In the genomic region with DNA sequence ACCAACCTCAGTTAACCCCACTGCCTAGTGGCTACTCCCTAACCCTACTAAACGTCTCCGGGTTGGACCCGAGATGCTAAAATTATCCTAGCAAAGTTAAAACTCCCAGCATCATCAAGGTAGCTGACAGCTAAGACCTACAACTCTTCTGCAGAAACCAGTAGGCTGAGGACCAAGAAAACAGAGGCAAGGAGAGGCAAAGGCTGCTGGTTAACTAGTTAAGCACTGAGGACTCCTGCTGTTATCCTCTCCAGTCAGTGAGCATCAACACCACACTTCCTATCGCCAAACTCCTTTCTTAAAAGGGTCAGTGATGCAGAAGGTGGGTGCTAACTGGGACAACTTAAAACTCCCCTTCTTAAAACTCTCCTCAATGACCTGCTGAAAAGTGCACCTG, we compare ENCODE assay signal across 8 cellular contexts. TPM values are rescaled to one million over a fixed set of nuclear protein-coding genes. Genes with fewer than 3 reads are reported as not detected.
DNase-seq lines count a peak whose midpoint lies in the region; ATAC-seq and TF ChIP-seq lines count a peak whose summit lies in the region.

No MANE protein-coding gene starts in this region.

- H3K27me3 ChIP-seq in iPS-15b (ENCODE audit: control insufficient read depth, insufficient read depth, low read length) = no peaks in the 10 kb centered on the region
- H3K27me3 ChIP-seq in tibial nerve = no peaks in the 10 kb centered on the region

- H3K27me3 Mint-ChIP-seq in activated naive CD4-positive, alpha-beta T cell treated with anti-CD3 and anti-CD28 coated beads for 36 hours (ENCODE audit: low read depth) = peaks cover 7% of the 10 kb centered on the region
- peaks cover 4% of the 10 kb centered on the region for H3K27me3 Mint-ChIP-seq in activated CD8-positive, alpha-beta T cell treated with anti-CD3 and anti-CD28 coated beads for 36 hours

- DNase-seq in activated naive CD4-positive, alpha-beta T cell treated with anti-CD3 and anti-CD28 coated beads for 36 hours = peak; percentile 14
- no peak for DNase-seq in activated naive CD4-positive, alpha-beta T cell (lab: John Stamatoyannopoulos, UW)
- no peak for DNase-seq in activated CD8-positive, alpha-beta T cell treated with anti-CD3 and anti-CD28 coated beads for 36 hours
- DNase-seq in tibial nerve (ENCODE audit: low spot score in 2 of 2) (no peak), NCI-H774 (lab: John Stamatoyannopoulos, UW) (no peak), HK-2 (ENCODE audit: unreplicated experiment) (no peak), A172 (ENCODE audit: low spot score) (no peak)

- H3K36me3 Mint-ChIP-seq in activated naive CD4-positive, alpha-beta T cell treated with anti-CD3 and anti-CD28 coated beads for 36 hours (ENCODE audit: low read depth) = peaks cover 6% of the 10 kb centered on the region
- H3K36me3 Mint-ChIP-seq in activated CD8-positive, alpha-beta T cell treated with anti-CD3 and anti-CD28 coated beads for 36 hours (ENCODE audit: low read depth) = peaks cover 11% of the 10 kb centered on the region

- H3K27ac ChIP-seq in tibial nerve = peak overlapping the region in 3 of 4 donors; percentile 15 to 90 (median 89)

- POLR2A ChIA-PET in activated CD8-positive, alpha-beta T cell treated with anti-CD3 and anti-CD28 coated beads for 36 hours (lab: Charles Lee) = interaction anchor here (0.6 to 8.3 kb wide), 8 partner anchors 9 to 214 kb away, joined by 3 to 72 read pairs (median 4); no protein-coding TSS in a partner anchor

- H3K36me3 ChIP-seq in iPS-15b (ENCODE audit: control insufficient read depth, insufficient read depth, low read length) = no peaks in the 10 kb centered on the region
- no peaks in the 10 kb centered on the region for H3K36me3 ChIP-seq in tibial nerve

- no peak for ATAC-seq in activated CD8-positive, alpha-beta T cell treated with anti-CD3 and anti-CD28 coated beads for 36 hours

- H3K4me1 ChIP-seq in iPS-15b (ENCODE audit: control insufficient read depth, insufficient read depth, low read length) (peaks cover 18% of the 10 kb centered on the region), tibial nerve (peaks cover 0 to 44% (median 10%) of the 10 kb centered on the region in 4 donors)

- H3K4me3 Mint-ChIP-seq in activated naive CD4-positive, alpha-beta T cell treated with anti-CD3 and anti-CD28 coated beads for 36 hours = peak overlapping the region; percentile 88
- H3K4me3 Mint-ChIP-seq in activated CD8-positive, alpha-beta T cell treated with anti-CD3 and anti-CD28 coated beads for 36 hours = peak overlapping the region; percentile 97

- WGBS in tibial nerve, 2 donors = 39 to 43% methylated on average over 4 of the region's 4 CpGs

- H3K4me3 ChIP-seq in iPS-15b (ENCODE audit: low read depth, low read length) (peak overlapping the region; percentile 89), tibial nerve (peak overlapping the region; percentile 70 to 90 (median 80))

- intact Hi-C loops in activated naive CD4-positive, alpha-beta T cell treated with anti-CD3 and anti-CD28 coated beads for 36 hours (cut with micrococcal nuclease) = loop anchor here (2.0 to 10.0 kb wide), 5 partner anchors 71 to 665 kb away; a partner anchor contains a TSS
- intact Hi-C loops in activated CD8-positive, alpha-beta T cell treated with anti-CD3 and anti-CD28 coated beads for 36 hours (cut with micrococcal nuclease) = loop anchor here (10.0 kb wide), 1 partner anchor 55 kb away; no protein-coding TSS in a partner anchor

- no peak for TF ChIP-seq CTCF in activated CD8-positive, alpha-beta T cell treated with anti-CD3 and anti-CD28 coated beads for 36 hours (IDR thresholded peaks at IDR 0.05)
- no peak for TF ChIP-seq CTCF in tibial nerve (IDR thresholded peaks at IDR 0.05)

- peak overlapping the region; percentile 59 for H3K27ac Mint-ChIP-seq in activated naive CD4-positive, alpha-beta T cell treated with anti-CD3 and anti-CD28 coated beads for 36 hours
- peak overlapping the region; percentile 93 for H3K27ac Mint-ChIP-seq in activated CD8-positive, alpha-beta T cell treated with anti-CD3 and anti-CD28 coated beads for 36 hours

- no peak for TF ChIP-seq POLR2A in tibial nerve (IDR thresholded peaks at IDR 0.05)

- peaks cover 49% of the 10 kb centered on the region for H3K4me1 Mint-ChIP-seq in activated naive CD4-positive, alpha-beta T cell treated with anti-CD3 and anti-CD28 coated beads for 36 hours (ENCODE audit: low read depth)
- H3K4me1 Mint-ChIP-seq in activated CD8-positive, alpha-beta T cell treated with anti-CD3 and anti-CD28 coated beads for 36 hours (ENCODE audit: low read depth) = peaks cover 59% of the 10 kb centered on the region

- no peak for TF ChIP-seq EP300 in tibial nerve (IDR thresholded peaks at IDR 0.05)

- H3K9me3 ChIP-seq in iPS-15b (ENCODE audit: control insufficient read depth, insufficient read depth, low read length) (no peaks in the 10 kb centered on the region), tibial nerve (no peaks in the 10 kb centered on the region)

- CTCF ChIA-PET in activated naive CD4-positive, alpha-beta T cell treated with anti-CD3 and anti-CD28 coated beads for 36 hours (lab: Charles Lee) = interaction anchor here (0.7 to 2.3 kb wide), 4 partner anchors 8 to 98 kb away, joined by 3 to 10 read pairs (median 4); no protein-coding TSS in a partner anchor
- CTCF ChIA-PET in activated CD8-positive, alpha-beta T cell treated with anti-CD3 and anti-CD28 coated beads for 36 hours (lab: Charles Lee) = interaction anchor here (1.1 to 8.7 kb wide), 5 partner anchors 48 to 140 kb away, joined by 3 to 56 read pairs (median 6); no protein-coding TSS in a partner anchor

- H3K9me3 Mint-ChIP-seq in activated naive CD4-positive, alpha-beta T cell treated with anti-CD3 and anti-CD28 coated beads for 36 hours = no peaks in the 10 kb centered on the region
- H3K9me3 Mint-ChIP-seq in activated CD8-positive, alpha-beta T cell treated with anti-CD3 and anti-CD28 coated beads for 36 hours = peaks cover 2% of the 10 kb centered on the region

- peak overlapping the region; percentile 24 for H3K9ac ChIP-seq in iPS-15b (ENCODE audit: low read depth, low read length)

RNA-seq across cellular contexts. Expression of a gene that starts 1.8 kb away (rescaled TPM):
- 1 to 10 TPM; 6.7 to 6.9 TPM for total RNA-seq in activated naive CD4-positive, alpha-beta T cell treated with anti-CD3 and anti-CD28 coated beads for 36 hours
- total RNA-seq in activated CD8-positive, alpha-beta T cell treated with anti-CD3 and anti-CD28 coated beads for 36 hours = 1 to 10 TPM; 6.5 to 6.9 TPM
- total RNA-seq in tibial nerve = 1 to 10 TPM; 4.2 to 7.2 (median 4.9) TPM
- total RNA-seq in A172 (2014; rRNA removed; shearing (Covaris generic)) = 3.4 and 3.5 TPM in 2 replicates
